Comparison of ENCODE assay signal across 8 cellular contexts in genomic region chr16:88856828-88857727, GRCh38. TPM values are rescaled to one million over a fixed set of nuclear protein-coding genes. Genes with fewer than 3 reads are reported as not detected.
DNase-seq lines count a peak whose midpoint lies in the region; ATAC-seq and TF ChIP-seq lines count a peak whose summit lies in the region.

Gene GALNS, minus strand, starts transcription at chr16:88856947. Its CDS starts 70 bp downstream, at chr16:88856877.
Gene TRAPPC2L, plus strand, starts transcription at chr16:88857127. Its CDS starts 24 bp downstream, at chr16:88857151.

- H3K27ac Mint-ChIP-seq in Calu3 (ENCODE audit: unreplicated experiment) (peak within 1 kb of the TSS; percentile 97), mesothelial cell of epicardium (peak within 1 kb of the TSS; percentile 99)

- H3K79me2 ChIP-seq in OCI-LY1 (ENCODE audit: insufficient read depth, low read length), result no peaks in the 10 kb centered on the region

- peaks cover 33% of the 10 kb centered on the region for H3K4me1 ChIP-seq in OCI-LY1 (ENCODE audit: insufficient read depth, low read length, severe bottlenecking)

- H4K20me1 ChIP-seq in OCI-LY1 (ENCODE audit: insufficient read depth, low read length), result no peaks in the 10 kb centered on the region

- no peaks in the 10 kb centered on the region for H3F3A ChIP-seq in OCI-LY1 (ENCODE audit: insufficient read depth, low read length)

- H3K27me3 Mint-ChIP-seq in Calu3 (ENCODE audit: unreplicated experiment) (no peaks in the 10 kb centered on the region), mesothelial cell of epicardium (ENCODE audit: low read depth) (no peaks in the 10 kb centered on the region)

- H3K9me2 ChIP-seq in OCI-LY1 (ENCODE audit: low read depth, low read length), result no peaks in the 10 kb centered on the region

- peak within 1 kb of the TSS; percentile 75 for H3K9ac ChIP-seq in OCI-LY1 (ENCODE audit: low read length)

- no peaks in the 10 kb centered on the region for H3K9me3 ChIP-seq in OCI-LY1 (ENCODE audit: low read length)

- peak within 1 kb of the TSS; percentile 80 for H3K4me2 ChIP-seq in OCI-LY1 (ENCODE audit: low read length)

- H3K36me3 Mint-ChIP-seq in Calu3 (ENCODE audit: insufficient read depth, unreplicated experiment), result peaks cover 23% of the 10 kb centered on the region
- H3K36me3 Mint-ChIP-seq in mesothelial cell of epicardium, result peaks cover 7% of the 10 kb centered on the region

- BruUV-seq in Calu3 (replicated peaks; lab: Mats Ljungman, UMichigan), result no TSS peak

- no peaks in the 10 kb centered on the region for H3K9me3 Mint-ChIP-seq in Calu3 (ENCODE audit: low read depth, unreplicated experiment)
- H3K9me3 Mint-ChIP-seq in mesothelial cell of epicardium, result no peaks in the 10 kb centered on the region

- no peak for TF ChIP-seq CTCF in Calu3 (IDR thresholded peaks at IDR 0.05; ENCODE audit: unreplicated experiment)
- no peak for TF ChIP-seq CTCF in OCI-LY1 (IDR thresholded peaks at IDR 0.05; ENCODE audit: low read length)
- no peak for TF ChIP-seq CTCF in mesothelial cell of epicardium (IDR thresholded peaks at IDR 0.05; ENCODE audit: unreplicated experiment)

- DNase-seq in Calu3 (peak; percentile 100), HuH-7 (ENCODE audit: low spot score) (peak; percentile 100), mesothelial cell of epicardium (ENCODE audit: low spot score in 2 of 2, unreplicated experiment in 2 of 2) (peak; percentile 100)
- DNase-seq in activated CD8-positive, alpha-beta memory T cell treated with anti-CD3 and anti-CD28 coated beads, Interleukin-2, amount 50 U/mL, for 4 hours, result peak; percentile 100
- DNase-seq in stimulated activated CD8-positive, alpha-beta memory T cell treated with anti-CD3 and anti-CD28 coated beads, Interleukin-15, amount 100 ng/mL, for 4 hours (ENCODE audit: low read depth in 2 of 2), result peak; percentile 96

- peak within 1 kb of the TSS; percentile 85 for H3K4me3 ChIP-seq in OCI-LY1 (ENCODE audit: low read depth, low read length, poor library complexity, severe bottlenecking)

- H3K36me3 ChIP-seq in OCI-LY1 (ENCODE audit: insufficient read depth, low read length), result peaks cover 27% of the 10 kb centered on the region

- peak within 1 kb of the TSS; percentile 89 for H3K4me3 Mint-ChIP-seq in Calu3 (ENCODE audit: low read depth, unreplicated experiment)
- peak within 1 kb of the TSS; percentile 89 for H3K4me3 Mint-ChIP-seq in mesothelial cell of epicardium

- H3K4me1 Mint-ChIP-seq in Calu3 (ENCODE audit: low read depth, unreplicated experiment), result peaks cover 17% of the 10 kb centered on the region
- H3K4me1 Mint-ChIP-seq in mesothelial cell of epicardium, result peaks cover 14% of the 10 kb centered on the region

- H3K27ac ChIP-seq in OCI-LY1 (ENCODE audit: low read depth, low read length, poor library complexity, severe bottlenecking), result no peak within 1 kb of the TSS

- in situ Hi-C loops in endometrial microvascular endothelial cells (cut with HindIII; ENCODE audit: inconsistent ontology term, low pct_unique_long_range_greater_than_20kb, low sequenced_read_pairs), result no loop called here

- intact Hi-C loops in Calu3 (cut with micrococcal nuclease; ENCODE audit: unreplicated experiment), result no loop called here

- H2AFZ ChIP-seq in OCI-LY1 (ENCODE audit: low read length), result no peak within 1 kb of the TSS

- CTCF ChIA-PET in Calu3 (lab: Charles Lee), result interaction anchor here (0.5 to 1.9 kb wide), 10 partner anchors 23 to 310 kb away, joined by 3 to 15 read pairs (median 6); partner anchors contain the start of gene APRT

- peak; percentile 63 for ATAC-seq in GM21447 (IDR thresholded peaks at IDR 0.05; ENCODE audit: unreplicated experiment)

- H3K27me3 ChIP-seq in OCI-LY1 (ENCODE audit: insufficient read depth, low read length), result no peaks in the 10 kb centered on the region

RNA-seq across cellular contexts. Expression of gene GALNS, which starts in this region (rescaled TPM):
- total RNA-seq in Calu3 (2022) (50.4 and 55.0 TPM in 2 replicates), endometrial microvascular endothelial cells (ENCODE audit: inconsistent ontology term) (34.7 TPM), mesothelial cell of epicardium (41.3 to 44.7 TPM (median 42.4 TPM) in 3 replicates)

RNA-seq across cellular contexts. Expression of gene TRAPPC2L, which starts in this region (rescaled TPM):
- total RNA-seq in Calu3 (2022) (79.1 and 110 TPM in 2 replicates), endometrial microvascular endothelial cells (ENCODE audit: inconsistent ontology term) (54.1 TPM), mesothelial cell of epicardium (88.2 to 101 TPM (median 96.3 TPM) in 3 replicates)
